1 cellular context compared by ENCODE assay signal in genomic region chr1:212035835-212036605, GRCh38.
TF ChIP-seq lines count a peak whose summit lies in the region.

No MANE protein-coding gene starts in this region.

TF ChIP-seq in K562, 482 proteins besides CTCF, POLR2A, EP300 and RAD21 (continued from another document and continues in another):
- TF ChIP-seq ETS1 (conservative IDR thresholded peaks at IDR 0.05; ENCODE audit: control insufficient read depth, low read depth, low read length) = peak; percentile 71; the same call in 1 of the 2 replicates
- TF ChIP-seq CCAR2 (IDR thresholded peaks at IDR 0.05; ENCODE audit: low read depth, low read length) = no peak
- no peak for TF ChIP-seq DNMT1 (IDR thresholded peaks at IDR 0.05)
- TF ChIP-seq ZBTB40 (IDR thresholded peaks at IDR 0.05) = 0 out of 2 replicates have a peak, but pooled peaks have one; percentile 3
- no peak for TF ChIP-seq ZBTB40 (CRISPR knock-in tag; IDR thresholded peaks at IDR 0.05)
- no peak for TF ChIP-seq ZNF217 (CRISPR knock-in tag; IDR thresholded peaks at IDR 0.05)
- peak; percentile 66; the same call in 1 of the 2 replicates for TF ChIP-seq TAF7 (tag; IDR thresholded peaks at IDR 0.05)
- TF ChIP-seq RFX5 (IDR thresholded peaks at IDR 0.05; ENCODE audit: low read depth, low read length) = no peak
- no peak for TF ChIP-seq PML (IDR thresholded peaks at IDR 0.05; ENCODE audit: low read length)
- TF ChIP-seq GABPB2 (CRISPR knock-in tag; conservative IDR thresholded peaks at IDR 0.05) = no peak
- TF ChIP-seq KAT2B (IDR thresholded peaks at IDR 0.05; ENCODE audit: low read depth, low read length) = no peak
- TF ChIP-seq KDM1A (IDR thresholded peaks at IDR 0.05) = no peak
- peak; percentile 57; the same call in 1 of the 2 replicates for TF ChIP-seq BRD4 (IDR thresholded peaks at IDR 0.05)
- TF ChIP-seq ZZZ3 (IDR thresholded peaks at IDR 0.05) = peak; percentile 94
- no peak for TF ChIP-seq KLF16 (IDR thresholded peaks at IDR 0.05)
- TF ChIP-seq TEAD1 (CRISPR knock-in tag; IDR thresholded peaks at IDR 0.05) = no peak; a peak in 1 of 4 replicates
- TF ChIP-seq ZNF398 (CRISPR knock-in tag; IDR thresholded peaks at IDR 0.05) = no peak
- no peak for TF ChIP-seq HINFP (tag; conservative IDR thresholded peaks at IDR 0.05; ENCODE audit: low read depth)
- TF ChIP-seq HES1 (IDR thresholded peaks at IDR 0.05; ENCODE audit: low read depth) = no peak
- no peak for TF ChIP-seq ZNF347 (CRISPR knock-in tag; IDR thresholded peaks at IDR 0.05; ENCODE audit: low read depth)
- no peak for TF ChIP-seq E2F5 (CRISPR knock-in tag; IDR thresholded peaks at IDR 0.05)
- TF ChIP-seq ID3 (CRISPR knock-in tag; IDR thresholded peaks at IDR 0.05) = no peak
- TF ChIP-seq ID3 (tag; IDR thresholded peaks at IDR 0.05) = peak; percentile 36; the same call in 1 of the 2 replicates
- no peak for TF ChIP-seq ZNF274 (IDR thresholded peaks at IDR 0.05; ENCODE audit: borderline replicate concordance, low read depth, low read length)
- no peak for TF ChIP-seq NFIC (IDR thresholded peaks at IDR 0.05)
- peak; percentile 26; the same call in 1 of the 2 replicates for TF ChIP-seq SMARCE1 (IDR thresholded peaks at IDR 0.05)
- TF ChIP-seq FOSL1 (tag; conservative IDR thresholded peaks at IDR 0.05) = 0 out of 2 replicates have a peak, but pooled peaks have one; percentile 2
- 0 out of 2 replicates have a peak, but pooled peaks have one; percentile 9 for TF ChIP-seq NCOR1 (IDR thresholded peaks at IDR 0.05)
- TF ChIP-seq STAT5B (CRISPR knock-in tag; IDR thresholded peaks at IDR 0.05) = no peak
- no peak for TF ChIP-seq XRCC5 (IDR thresholded peaks at IDR 0.05; ENCODE audit: low read depth, low read length)
- no peak for TF ChIP-seq CREB1 (IDR thresholded peaks at IDR 0.05)
- peak; percentile 52; the same call in 1 of the 2 replicates for TF ChIP-seq CREB1 (CRISPR knock-in tag; IDR thresholded peaks at IDR 0.05)
- TF ChIP-seq PRDM10 (IDR thresholded peaks at IDR 0.05; ENCODE audit: partially characterized antibody) = no peak
- no peak for TF ChIP-seq ZNF384 (IDR thresholded peaks at IDR 0.05; ENCODE audit: low read depth, low read length)
- TF ChIP-seq SREBF2 (CRISPR knock-in tag; IDR thresholded peaks at IDR 0.05) = peak; percentile 91; the same call in 1 of the 2 replicates
- 0 out of 2 replicates have a peak, but pooled peaks have one; percentile 40 for TF ChIP-seq ZNF408 (CRISPR knock-in tag; IDR thresholded peaks at IDR 0.05; ENCODE audit: low read depth)
- 0 out of 2 replicates have a peak, but pooled peaks have one; percentile 55 for TF ChIP-seq ZNF583 (CRISPR knock-in tag; IDR thresholded peaks at IDR 0.05)
- no peak for TF ChIP-seq ZNF707 (CRISPR knock-in tag; conservative IDR thresholded peaks at IDR 0.05)
- peak; percentile 8 to 45; a peak in 3 of 4 replicates for TF ChIP-seq MLLT1 (IDR thresholded peaks at IDR 0.05)
- no peak for TF ChIP-seq ZNF830 (CRISPR knock-in tag; IDR thresholded peaks at IDR 0.05)
- peak; percentile 11; the same call in 1 of the 2 replicates for TF ChIP-seq SMAD4 (CRISPR knock-in tag; conservative IDR thresholded peaks at IDR 0.05)
- TF ChIP-seq TAF1 (IDR thresholded peaks at IDR 0.05; ENCODE audit: control insufficient read depth, extremely low read depth, insufficient read depth, low read length, severe bottlenecking) = no peak
- TF ChIP-seq ILF3 (IDR thresholded peaks at IDR 0.05; ENCODE audit: borderline replicate concordance) = no peak
